In genomic region chr13:107192289-107192688, GRCh38 we compare ENCODE assay signal across 1 cellular context.
A peak's percentile ranks its signal among the peaks of the same experiment; 100 is the strongest.
TF ChIP-seq lines count a peak whose summit lies in the region.

No MANE protein-coding gene starts in this region.

TF ChIP-seq in HepG2, 621 proteins besides CTCF, POLR2A, EP300 and RAD21 (continued from another document):
- TF ChIP-seq, protein P1, sequence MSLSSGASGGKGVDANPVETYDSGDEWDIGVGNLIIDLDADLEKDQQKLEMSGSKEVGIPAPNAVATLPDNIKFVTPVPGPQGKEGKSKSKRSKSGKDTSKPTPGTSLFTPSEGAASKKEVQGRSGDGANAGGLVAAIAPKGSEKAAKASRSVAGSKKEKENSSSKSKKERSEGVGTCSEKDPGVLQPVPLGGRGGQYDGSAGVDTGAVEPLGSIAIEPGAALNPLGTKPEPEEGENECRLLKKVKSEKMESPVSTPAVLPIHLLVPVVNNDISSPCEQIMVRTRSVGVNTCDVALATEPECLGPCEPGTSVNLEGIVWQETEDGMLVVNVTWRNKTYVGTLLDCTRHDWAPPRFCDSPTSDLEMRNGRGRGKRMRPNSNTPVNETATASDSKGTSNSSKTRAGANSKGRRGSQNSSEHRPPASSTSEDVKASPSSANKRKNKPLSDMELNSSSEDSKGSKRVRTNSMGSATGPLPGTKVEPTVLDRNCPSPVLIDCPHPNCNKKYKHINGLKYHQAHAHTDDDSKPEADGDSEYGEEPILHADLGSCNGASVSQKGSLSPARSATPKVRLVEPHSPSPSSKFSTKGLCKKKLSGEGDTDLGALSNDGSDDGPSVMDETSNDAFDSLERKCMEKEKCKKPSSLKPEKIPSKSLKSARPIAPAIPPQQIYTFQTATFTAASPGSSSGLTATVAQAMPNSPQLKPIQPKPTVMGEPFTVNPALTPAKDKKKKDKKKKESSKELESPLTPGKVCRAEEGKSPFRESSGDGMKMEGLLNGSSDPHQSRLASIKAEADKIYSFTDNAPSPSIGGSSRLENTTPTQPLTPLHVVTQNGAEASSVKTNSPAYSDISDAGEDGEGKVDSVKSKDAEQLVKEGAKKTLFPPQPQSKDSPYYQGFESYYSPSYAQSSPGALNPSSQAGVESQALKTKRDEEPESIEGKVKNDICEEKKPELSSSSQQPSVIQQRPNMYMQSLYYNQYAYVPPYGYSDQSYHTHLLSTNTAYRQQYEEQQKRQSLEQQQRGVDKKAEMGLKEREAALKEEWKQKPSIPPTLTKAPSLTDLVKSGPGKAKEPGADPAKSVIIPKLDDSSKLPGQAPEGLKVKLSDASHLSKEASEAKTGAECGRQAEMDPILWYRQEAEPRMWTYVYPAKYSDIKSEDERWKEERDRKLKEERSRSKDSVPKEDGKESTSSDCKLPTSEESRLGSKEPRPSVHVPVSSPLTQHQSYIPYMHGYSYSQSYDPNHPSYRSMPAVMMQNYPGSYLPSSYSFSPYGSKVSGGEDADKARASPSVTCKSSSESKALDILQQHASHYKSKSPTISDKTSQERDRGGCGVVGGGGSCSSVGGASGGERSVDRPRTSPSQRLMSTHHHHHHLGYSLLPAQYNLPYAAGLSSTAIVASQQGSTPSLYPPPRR (CRISPR knock-in tag; IDR thresholded peaks at IDR 0.05; ENCODE audit: borderline replicate concordance): peak; percentile 99
- no peak for TF ChIP-seq ZNF124 (CRISPR knock-in tag; IDR thresholded peaks at IDR 0.05)
- TF ChIP-seq ZNF282 (IDR thresholded peaks at IDR 0.05; ENCODE audit: partially characterized antibody): no peak
- TF ChIP-seq ZHX1 (CRISPR knock-in tag; IDR thresholded peaks at IDR 0.05; ENCODE audit: low read depth): no peak
- no peak for TF ChIP-seq ARID4A (CRISPR knock-in tag; IDR thresholded peaks at IDR 0.05; ENCODE audit: borderline replicate concordance)
- TF ChIP-seq TGIF2 (CRISPR knock-in tag; IDR thresholded peaks at IDR 0.05): no peak
- peak; percentile 54; the same call in 1 of the 2 replicates for TF ChIP-seq TCF7L2 (IDR thresholded peaks at IDR 0.05; ENCODE audit: low read depth, low read length)
- 0 out of 2 replicates have a peak, but pooled peaks have one; percentile 51 for TF ChIP-seq ZNF703 (CRISPR knock-in tag; IDR thresholded peaks at IDR 0.05; ENCODE audit: borderline replicate concordance)
- TF ChIP-seq, protein P2, sequence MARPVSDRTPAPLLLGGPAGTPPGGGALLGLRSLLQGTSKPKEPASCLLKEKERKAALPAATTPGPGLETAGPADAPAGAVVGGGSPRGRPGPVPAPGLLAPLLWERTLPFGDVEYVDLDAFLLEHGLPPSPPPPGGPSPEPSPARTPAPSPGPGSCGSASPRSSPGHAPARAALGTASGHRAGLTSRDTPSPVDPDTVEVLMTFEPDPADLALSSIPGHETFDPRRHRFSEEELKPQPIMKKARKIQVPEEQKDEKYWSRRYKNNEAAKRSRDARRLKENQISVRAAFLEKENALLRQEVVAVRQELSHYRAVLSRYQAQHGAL (CRISPR knock-in tag; IDR thresholded peaks at IDR 0.05; ENCODE audit: not compliant biosample characterization): no peak
- no peak for TF ChIP-seq FLYWCH1 (CRISPR knock-in tag; IDR thresholded peaks at IDR 0.05)
- TF ChIP-seq, protein P3, sequence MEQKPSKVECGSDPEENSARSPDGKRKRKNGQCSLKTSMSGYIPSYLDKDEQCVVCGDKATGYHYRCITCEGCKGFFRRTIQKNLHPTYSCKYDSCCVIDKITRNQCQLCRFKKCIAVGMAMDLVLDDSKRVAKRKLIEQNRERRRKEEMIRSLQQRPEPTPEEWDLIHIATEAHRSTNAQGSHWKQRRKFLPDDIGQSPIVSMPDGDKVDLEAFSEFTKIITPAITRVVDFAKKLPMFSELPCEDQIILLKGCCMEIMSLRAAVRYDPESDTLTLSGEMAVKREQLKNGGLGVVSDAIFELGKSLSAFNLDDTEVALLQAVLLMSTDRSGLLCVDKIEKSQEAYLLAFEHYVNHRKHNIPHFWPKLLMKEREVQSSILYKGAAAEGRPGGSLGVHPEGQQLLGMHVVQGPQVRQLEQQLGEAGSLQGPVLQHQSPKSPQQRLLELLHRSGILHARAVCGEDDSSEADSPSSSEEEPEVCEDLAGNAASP (CRISPR knock-in tag; IDR thresholded peaks at IDR 0.05; ENCODE audit: borderline replicate concordance): 0 out of 2 replicates have a peak, but pooled peaks have one; percentile 29
- no peak for TF ChIP-seq ZNF513 (CRISPR knock-in tag; conservative IDR thresholded peaks at IDR 0.05)
TF ChIP-seq in HepG2: peak in this region for 83.
